1 cellular context compared by ENCODE assay signal in genomic region chr17:30378797-30379302, GRCh38.
TF ChIP-seq lines count a peak whose summit lies in the region.

TSS of gene CPD (plus strand) at chr17:30378927. CDS start at chr17:30378981, 54 bp downstream.

TF ChIP-seq in WTC11, 78 proteins besides CTCF, POLR2A, EP300 and RAD21 (continued from another document and continues in another):
- TF ChIP-seq ZNF532 (CRISPR knock-in tag; IDR thresholded peaks at IDR 0.05; ENCODE audit: borderline replicate concordance) (no peak), ATF1 (CRISPR knock-in tag; IDR thresholded peaks at IDR 0.05) (no peak), SP1 (CRISPR knock-in tag; conservative IDR thresholded peaks at IDR 0.05) (peak; percentile 93), ZMAT4 (CRISPR knock-in tag; IDR thresholded peaks at IDR 0.05) (no peak), ESRRA (CRISPR knock-in tag; IDR thresholded peaks at IDR 0.05; ENCODE audit: borderline replicate concordance) (no peak; the same call in 1 of the 2 replicates), SOX15 (CRISPR knock-in tag; IDR thresholded peaks at IDR 0.05) (no peak), ZBTB43 (CRISPR knock-in tag; IDR thresholded peaks at IDR 0.05) (no peak), ZNF281 (CRISPR knock-in tag; IDR thresholded peaks at IDR 0.05) (no peak), RELA (CRISPR knock-in tag; IDR thresholded peaks at IDR 0.05; ENCODE audit: borderline replicate concordance) (no peak), MLX (CRISPR knock-in tag; IDR thresholded peaks at IDR 0.05) (no peak), ZNF423 (CRISPR knock-in tag; IDR thresholded peaks at IDR 0.05) (peak; percentile 69), ELF4 (CRISPR knock-in tag; IDR thresholded peaks at IDR 0.05; ENCODE audit: low read depth) (peak; percentile 20; the same call in 1 of the 2 replicates), GABPB1 (CRISPR knock-in tag; IDR thresholded peaks at IDR 0.05) (peak; percentile 30; the same call in 1 of the 2 replicates), AR (CRISPR knock-in tag; IDR thresholded peaks at IDR 0.05) (no peak), JUN (CRISPR knock-in tag; IDR thresholded peaks at IDR 0.05) (no peak), E2F5 (CRISPR knock-in tag; IDR thresholded peaks at IDR 0.05) (no peak), ZNF396 (CRISPR knock-in tag; IDR thresholded peaks at IDR 0.05; ENCODE audit: borderline replicate concordance) (no peak), E2F1 (CRISPR knock-in tag; IDR thresholded peaks at IDR 0.05) (no peak), NR1H2 (CRISPR knock-in tag; IDR thresholded peaks at IDR 0.05) (no peak), ATF2 (CRISPR knock-in tag; IDR thresholded peaks at IDR 0.05; ENCODE audit: borderline replicate concordance, low read depth) (no peak), EMX1 (CRISPR knock-in tag; IDR thresholded peaks at IDR 0.05) (no peak), CREM (CRISPR knock-in tag; IDR thresholded peaks at IDR 0.05) (no peak; the same call in 1 of the 2 replicates), ZNF121 (CRISPR knock-in tag; IDR thresholded peaks at IDR 0.05) (no peak), NFATC4 (CRISPR knock-in tag; IDR thresholded peaks at IDR 0.05) (no peak), AFF4 (CRISPR knock-in tag; IDR thresholded peaks at IDR 0.05; ENCODE audit: borderline replicate concordance) (no peak), ZNF138 (CRISPR knock-in tag; conservative IDR thresholded peaks at IDR 0.05) (no peak), ZNF317 (CRISPR knock-in tag; IDR thresholded peaks at IDR 0.05; ENCODE audit: borderline replicate concordance, low read depth) (0 out of 2 replicates have a peak, but pooled peaks have one; percentile 7), IRF2 (CRISPR knock-in tag; IDR thresholded peaks at IDR 0.05; ENCODE audit: borderline replicate concordance, low read depth) (no peak), FOXK1 (CRISPR knock-in tag; IDR thresholded peaks at IDR 0.05) (no peak), SMAD4 (CRISPR knock-in tag; IDR thresholded peaks at IDR 0.05) (no peak), HMGA2 (CRISPR knock-in tag; IDR thresholded peaks at IDR 0.05) (no peak), FOXJ3 (CRISPR knock-in tag; IDR thresholded peaks at IDR 0.05; ENCODE audit: borderline replicate concordance) (no peak), NFYB (CRISPR knock-in tag; conservative IDR thresholded peaks at IDR 0.05; ENCODE audit: low read depth) (peak; percentile 65)
